ENCODE assay signal across 1 cellular context in the genomic region with DNA sequence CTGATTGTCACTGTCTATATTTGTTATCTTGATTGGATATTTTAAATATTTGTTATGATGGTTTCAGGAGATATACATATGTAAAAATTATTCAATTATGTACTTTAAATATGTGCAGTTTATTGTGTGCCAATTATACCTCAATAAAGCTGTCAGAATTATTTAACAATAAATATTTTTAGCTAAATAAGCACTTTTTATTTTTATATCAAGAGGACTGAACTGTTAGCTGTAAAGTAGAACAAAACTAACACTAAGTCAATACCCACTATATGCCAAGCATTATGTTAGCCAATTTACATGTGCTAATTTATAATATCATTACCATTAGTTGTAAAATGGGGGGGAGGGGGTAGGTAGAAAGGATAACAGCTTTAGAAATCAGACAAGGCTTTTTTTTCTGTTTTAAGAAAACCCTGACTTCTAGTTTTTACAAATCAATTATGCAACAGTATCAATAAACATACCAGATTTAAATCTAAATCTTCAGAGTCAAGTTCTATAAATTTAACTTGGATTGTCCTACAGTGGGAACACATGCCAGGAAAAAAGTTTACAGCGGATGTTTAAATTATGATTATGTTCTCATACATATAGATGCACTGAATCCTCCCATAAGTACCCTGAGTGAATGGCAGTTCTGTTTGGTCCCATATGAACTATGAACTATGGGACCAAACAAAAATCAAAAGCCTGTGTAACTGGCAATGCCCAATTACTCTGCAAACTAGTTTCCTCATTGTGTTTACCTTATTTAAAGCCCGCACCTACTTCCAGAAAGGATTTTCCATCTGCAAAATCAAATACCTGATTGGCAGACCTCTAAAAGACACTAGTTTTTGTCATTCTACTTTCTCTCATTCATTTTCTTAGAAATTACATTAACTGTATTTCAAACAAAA.
A peak's percentile ranks its signal among the peaks of the same experiment; 100 is the strongest.
TF ChIP-seq lines count a peak whose summit lies in the region.

No MANE protein-coding gene starts in this region.

TF ChIP-seq in HepG2, 621 proteins besides CTCF, POLR2A, EP300 and RAD21 (continued from another document):
- TF ChIP-seq TEAD3 (CRISPR knock-in tag; optimal IDR thresholded peaks at IDR 0.05; ENCODE audit: borderline replicate concordance) (peak; percentile 80), MAFK (conservative IDR thresholded peaks at IDR 0.05 in 1 of 2, IDR thresholded peaks at IDR 0.05 in 1 of 2; ENCODE audit: low read length in 2 of 2) (peak; percentile 91 to 94), ZSCAN25 (CRISPR knock-in tag; IDR thresholded peaks at IDR 0.05) (peak; percentile 43; the same call in 1 of the 2 replicates), ZNF792 (CRISPR knock-in tag; IDR thresholded peaks at IDR 0.05) (peak; percentile 82; the same call in 1 of the 2 replicates), TCF12 (IDR thresholded peaks at IDR 0.05) (no peak), TCF12 (CRISPR knock-in tag; IDR thresholded peaks at IDR 0.05) (0 out of 2 replicates have a peak, but pooled peaks have one; percentile 73), PATZ1 (CRISPR knock-in tag; IDR thresholded peaks at IDR 0.05) (0 out of 2 replicates have a peak, but pooled peaks have one; percentile 57), CBFB (CRISPR knock-in tag; IDR thresholded peaks at IDR 0.05) (0 out of 2 replicates have a peak, but pooled peaks have one; percentile 38), NR2F6 (IDR thresholded peaks at IDR 0.05) (peak; percentile 67), NR2F6 (CRISPR knock-in tag; IDR thresholded peaks at IDR 0.05) (peak; percentile 73), RFX1 (IDR thresholded peaks at IDR 0.05) (no peak)
- TF ChIP-seq, protein P1, sequence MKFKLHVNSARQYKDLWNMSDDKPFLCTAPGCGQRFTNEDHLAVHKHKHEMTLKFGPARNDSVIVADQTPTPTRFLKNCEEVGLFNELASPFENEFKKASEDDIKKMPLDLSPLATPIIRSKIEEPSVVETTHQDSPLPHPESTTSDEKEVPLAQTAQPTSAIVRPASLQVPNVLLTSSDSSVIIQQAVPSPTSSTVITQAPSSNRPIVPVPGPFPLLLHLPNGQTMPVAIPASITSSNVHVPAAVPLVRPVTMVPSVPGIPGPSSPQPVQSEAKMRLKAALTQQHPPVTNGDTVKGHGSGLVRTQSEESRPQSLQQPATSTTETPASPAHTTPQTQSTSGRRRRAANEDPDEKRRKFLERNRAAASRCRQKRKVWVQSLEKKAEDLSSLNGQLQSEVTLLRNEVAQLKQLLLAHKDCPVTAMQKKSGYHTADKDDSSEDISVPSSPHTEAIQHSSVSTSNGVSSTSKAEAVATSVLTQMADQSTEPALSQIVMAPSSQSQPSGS (CRISPR knock-in tag; IDR thresholded peaks at IDR 0.05): peak; percentile 88
- TF ChIP-seq, protein P2, sequence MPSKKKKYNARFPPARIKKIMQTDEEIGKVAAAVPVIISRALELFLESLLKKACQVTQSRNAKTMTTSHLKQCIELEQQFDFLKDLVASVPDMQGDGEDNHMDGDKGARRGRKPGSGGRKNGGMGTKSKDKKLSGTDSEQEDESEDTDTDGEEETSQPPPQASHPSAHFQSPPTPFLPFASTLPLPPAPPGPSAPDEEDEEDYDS (CRISPR knock-in tag; IDR thresholded peaks at IDR 0.05): peak; percentile 79; the same call in 1 of the 2 replicates
TF ChIP-seq in HepG2: peak in this region for 184.
